ENCODE assay signal across 9 cellular contexts in genomic region chr3:58034738-58035511, GRCh38. TPM values are rescaled to one million over a fixed set of nuclear protein-coding genes. Genes with fewer than 3 reads are reported as not detected.
DNase-seq lines count a peak whose midpoint lies in the region; ATAC-seq and TF ChIP-seq lines count a peak whose summit lies in the region.
"Had no signal": no experiment of that assay in that cellular context is flagged by ENCODE, and none has a peak within 500 bp of the region (broad histone marks: within the 10 kb centered on the region; RNA-seq: fewer than 3 reads in every experiment).

No MANE protein-coding gene starts in this region.

- H3K36me3 Mint-ChIP-seq in naive thymus-derived CD8-positive, alpha-beta T cell, result peaks cover 0 to 13% (median 4%) of the 10 kb centered on the region in 3 donors

- DNase-seq in stimulated activated naive CD4-positive, alpha-beta T cell (lab: John Stamatoyannopoulos, UW), result peak; percentile 12 to 76 (median 28)
- no peak for DNase-seq in stimulated activated naive CD4-positive, alpha-beta T cell treated with Interleukin-2 at 50 U/mL for 16 hours (lab: John Stamatoyannopoulos, UW)
- DNase-seq in activated CD4-positive, alpha-beta T cell treated with anti-CD3 and anti-CD28 coated beads, Interleukin-2, amount 50 U/mL, for 48 hours, result peak; percentile 16 to 35
- DNase-seq in naive thymus-derived CD8-positive, alpha-beta T cell, result peak in 8 of 10 donors; percentile 57 to 90 (median 70)
- DNase-seq in UCSD-AML1 (lab: John Stamatoyannopoulos, UW; ENCODE audit: unreplicated experiment) (no peak), HT-29 (ENCODE audit: low spot score) (no peak), brain microvascular endothelial cell (no peak)

- H3K4me1 Mint-ChIP-seq in naive thymus-derived CD8-positive, alpha-beta T cell, result peaks cover 26 to 77% (median 72%) of the 10 kb centered on the region in 4 donors

- POLR2A ChIA-PET in naive thymus-derived CD8-positive, alpha-beta T cell (lab: Charles Lee), result interaction anchor here (1.0 to 1.5 kb wide), 4 partner anchors 22 to 84 kb away, joined by 3 to 8 read pairs (median 4); no protein-coding TSS in a partner anchor

- H3K9me3 Mint-ChIP-seq in naive thymus-derived CD8-positive, alpha-beta T cell, result no peaks in the 10 kb centered on the region
- H3K9me3 Mint-ChIP-seq: neural crest cell had no signal

- no peak overlapping the region for H3K27ac ChIP-seq in brain microvascular endothelial cell

- peaks cover 16% of the 10 kb centered on the region for H3K36me3 ChIP-seq in brain microvascular endothelial cell (replicated peaks)

- in situ Hi-C loops in brain microvascular endothelial cell (cut with HindIII; ENCODE audit: low pct_ligation_motif_present, low sequenced_read_pairs), result no loop called here

- no peaks in the 10 kb centered on the region for H3K27me3 Mint-ChIP-seq in naive thymus-derived CD8-positive, alpha-beta T cell

- no peak for TF ChIP-seq CTCF in brain microvascular endothelial cell (IDR thresholded peaks at IDR 0.05; ENCODE audit: low read depth, low read length, missing control alignments)

- peak overlapping the region; percentile 45 to 85 (median 73) for H3K4me3 Mint-ChIP-seq in naive thymus-derived CD8-positive, alpha-beta T cell
- H3K4me3 Mint-ChIP-seq: neural crest cell had no signal

- H3K27ac Mint-ChIP-seq in naive thymus-derived CD8-positive, alpha-beta T cell, result peak overlapping the region; percentile 75 to 99 (median 98)

- no peaks in the 10 kb centered on the region for H3K27me3 ChIP-seq in brain microvascular endothelial cell (replicated peaks)

- ATAC-seq in HG03045 (IDR thresholded peaks at IDR 0.05; ENCODE audit: unreplicated experiment), result peak; percentile 98
- peak; percentile 94 to 97 for ATAC-seq in naive thymus-derived CD8-positive, alpha-beta T cell

- H3K4me3 ChIP-seq in brain microvascular endothelial cell (ENCODE audit: low read depth, low read length), result no peak overlapping the region

RNA-seq across cellular contexts. Expression of gene FLNB, which starts 26.7 kb away (rescaled TPM):
- total RNA-seq in naive thymus-derived CD8-positive, alpha-beta T cell, result 10 to 100 TPM; 75.2 to 76.7 TPM
- polyA plus RNA-seq in naive thymus-derived CD8-positive, alpha-beta T cell, result 10 to 100 TPM; 11.8 to 32.2 (median 24.4) TPM
- total RNA-seq in HT-29 (2014; rRNA removed; shearing (Covaris generic)), result 225 and 241 TPM in 2 replicates

Comparison
In these comparisons a context has a peak if more than half of its experiments do, and no peak if none do; other contexts are left out.
1. DNase-seq: peak in stimulated activated naive CD4-positive, alpha-beta T cell (6 of 6), activated CD4-positive, alpha-beta T cell treated with anti-CD3 and anti-CD28 coated beads, Interleukin-2, amount 50 U/mL, for 48 hours (2 of 2) and naive thymus-derived CD8-positive, alpha-beta T cell (8 of 10); none in stimulated activated naive CD4-positive, alpha-beta T cell treated with Interleukin-2 at 50 U/mL for 16 hours (single experiment), UCSD-AML1 (single experiment), HT-29 (single experiment) and brain microvascular endothelial cell (single experiment).